ENCODE assay signal across 25 cellular contexts in the genomic region with DNA sequence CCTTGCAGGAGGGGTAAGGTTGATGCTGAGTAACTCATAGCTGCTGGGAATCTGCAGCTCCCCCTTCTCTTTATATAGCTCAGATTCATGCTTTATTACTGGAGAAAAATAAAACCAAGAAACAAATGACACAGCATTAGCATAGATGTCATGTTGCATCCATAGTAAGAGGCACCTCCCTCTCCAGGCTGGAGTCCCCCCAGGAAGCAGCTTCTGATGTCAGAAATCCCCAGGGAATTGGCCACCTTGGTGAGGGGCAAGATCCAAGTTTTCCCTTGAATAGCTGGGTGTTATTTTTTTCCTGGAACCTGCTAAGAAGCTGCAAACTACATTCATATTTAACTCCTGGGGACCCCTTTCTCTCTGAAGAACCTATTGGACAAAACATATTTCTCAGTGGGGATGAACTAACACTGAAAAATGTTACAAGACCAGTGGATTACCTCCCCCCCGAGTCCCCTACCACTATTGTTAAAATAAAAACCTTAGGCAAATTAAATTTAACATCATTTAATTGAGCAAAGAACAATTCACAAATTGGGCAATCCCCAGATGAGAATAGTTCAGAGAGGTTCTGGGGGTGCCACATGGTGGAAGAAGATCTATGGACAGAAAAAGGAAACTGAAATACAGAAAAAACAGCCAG.
"Had no signal": no experiment of that assay in that cellular context is flagged by ENCODE, and none has a peak within 500 bp of the region (broad histone marks: within the 10 kb centered on the region; RNA-seq: fewer than 3 reads in every experiment).

No MANE protein-coding gene starts in this region.

- H3K27ac ChIP-seq: KMS-11 had no signal

- DNase-seq: activated CD4-positive, alpha-beta memory T cell treated with anti-CD3 and anti-CD28 coated beads for 36 hours; activated CD4-positive, alpha-beta T cell treated with anti-CD3 and anti-CD28 coated beads, Interleukin-2, amount 10 ng/mL, durations not matched to agents 24 days and 14 days; activated CD4-positive, CD25-positive, alpha-beta regulatory T cell treated with anti-CD3 and anti-CD28 coated beads, Interleukin-2, amount 50 U/mL, for 72 hours; activated CD8-positive, alpha-beta memory T cell treated with anti-CD3 and anti-CD28 coated beads for 24 hours; activated gamma-delta T cell treated with Interleukin-2 at 50 U/mL for 16 hours; activated T-cell treated with anti-CD3 and anti-CD28 coated beads, Interleukin-2, amount 50 U/mL, for 48 hours; amygdala; NCI-H1092; NCI-H1417; NCI-H2029; NCI-H2107; NCI-H2171 treated with DMSO at 0.1 percent for 48 hours; NCI-H345; NCI-H510A treated with DMSO at 0.1 percent for 48 hours; NCI-H69; PC-3; SIG-M5; T-helper 17 cell; T-helper 9 cell had no signal

- H3K4me1 Mint-ChIP-seq: activated CD4-positive, alpha-beta T cell treated with anti-CD3 and anti-CD28 coated beads, Interleukin-2, amount 10 ng/mL, durations not matched to agents 24 days and 14 days; brain; IgD-negative memory B cell; T-helper 17 cell; WTC11 had no signal

- H3K27ac Mint-ChIP-seq: activated CD4-positive, alpha-beta memory T cell treated with anti-CD3 and anti-CD28 coated beads for 36 hours; activated CD4-positive, alpha-beta T cell treated with anti-CD3 and anti-CD28 coated beads, Interleukin-2, amount 10 ng/mL, durations not matched to agents 24 days and 14 days; activated naive CD8-positive, alpha-beta T cell; activated T-helper 2 cell treated with anti-CD3 and anti-CD28 coated beads, Interferon-gamma antibody, Interleukin-2, Interleukin-4, amounts not matched to agents 10 μg/mL and 5 μg/mL and 100 μg/mL, durations not matched to agents 14 hours and 24 hours and 36 hours; brain; IgD-negative memory B cell; T-helper 17 cell; WTC11 had no signal

- H3K36me3 Mint-ChIP-seq: brain had no signal

- H3K4me3 Mint-ChIP-seq: activated CD4-positive, alpha-beta memory T cell treated with anti-CD3 and anti-CD28 coated beads for 36 hours; activated CD4-positive, alpha-beta T cell treated with anti-CD3 and anti-CD28 coated beads, Interleukin-2, amount 10 ng/mL, durations not matched to agents 24 days and 14 days; activated naive CD8-positive, alpha-beta T cell; brain; IgD-negative memory B cell; T-helper 17 cell; WTC11 had no signal
